In genomic region chr5:174560861-174561260, GRCh38 we compare ENCODE assay signal across 25 cellular contexts.
"Had no signal": no experiment of that assay in that cellular context is flagged by ENCODE, and none has a peak within 500 bp of the region (broad histone marks: within the 10 kb centered on the region; RNA-seq: fewer than 3 reads in every experiment).

No MANE protein-coding gene starts in this region.

- H2AFZ ChIP-seq: hepatocyte had no signal

- H3K4me3 ChIP-seq: hepatocyte, left ventricle myocardium inferior, mucosa of descending colon, psoas muscle, right atrium auricular region, right lobe of liver, smooth muscle cell, tibial nerve, uterus had no signal

- FAIRE-seq: kidney had no signal

- H3K27me3 Mint-ChIP-seq: stimulated activated memory B cell treated with anti-CD40 and anti-IgM and Interleukin-4, amounts not matched to agents 10 μg/mL and 1 μg/mL and 100 μg/mL, for 72 hours had no signal

- H3K9me3 ChIP-seq: left ventricle myocardium inferior, mucosa of descending colon, psoas muscle, right atrium auricular region, right lobe of liver, tibial nerve, uterus had no signal

- H3K36me3 ChIP-seq: left ventricle myocardium inferior, right atrium auricular region, right lobe of liver, tibial nerve, uterus had no signal

- DNase-seq: kidney; left ventricle myocardium inferior; midbrain; mucosa of descending colon; naive thymus-derived CD4-positive, alpha-beta T cell; nucleus accumbens; psoas muscle; right lobe of liver; stimulated activated CD4-positive, alpha-beta T cell treated with anti-CD3 and anti-CD28 coated beads, Interleukin-1b, Interleukin-23, amount 100 ng/mL, for 48 hours; stimulated activated CD4-positive, alpha-beta T cell treated with anti-CD3 and anti-CD28 coated beads, Interleukin-2, amount 100 ng/mL, for 48 hours; stimulated activated CD4-positive, alpha-beta T cell treated with anti-CD3 and anti-CD28 coated beads, Interleukin-4, amount 100 ng/mL, for 4 hours; stimulated activated CD8-positive, alpha-beta memory T cell treated with anti-CD3 and anti-CD28 coated beads, Interleukin-4, amount 100 ng/mL, for 48 hours; stimulated activated naive CD4-positive, alpha-beta T cell treated with Interleukin-2 at 50 U/mL for 16 hours; stimulated activated naive CD8-positive, alpha-beta T cell treated with anti-CD3 and anti-CD28 coated beads, Interleukin-15, amount 100 ng/mL, for 72 hours; substantia nigra; uterus had no signal

- H3K79me2 ChIP-seq: hepatocyte, parathyroid adenoma had no signal

- H3K27ac Mint-ChIP-seq: memory B cell; naive thymus-derived CD4-positive, alpha-beta T cell; natural killer cell treated with Interleukin-12 subunit alpha and Interleukin-12 subunit beta and Interleukin-15 and Interleukin-18, amount 100 ng/mL, for 72 hours; stimulated activated memory B cell treated with anti-CD40 and anti-IgM and Interleukin-4, amounts not matched to agents 10 μg/mL and 1 μg/mL and 100 μg/mL, for 72 hours; stimulated activated naive CD8-positive, alpha-beta T cell treated with anti-CD3 and anti-CD28 coated beads, Interleukin-15, amount 100 ng/mL, for 72 hours; type B pancreatic cell had no signal

- H3K4me2 ChIP-seq: hepatocyte, smooth muscle cell had no signal

- H3K9me3 Mint-ChIP-seq: natural killer cell treated with Interleukin-12 subunit alpha and Interleukin-12 subunit beta and Interleukin-15 and Interleukin-18, amount 100 ng/mL, for 72 hours had no signal

- H3K4me1 ChIP-seq: left ventricle myocardium inferior, psoas muscle, right atrium auricular region, right lobe of liver, tibial nerve, uterus had no signal

- H3K36me3 Mint-ChIP-seq: memory B cell; naive thymus-derived CD4-positive, alpha-beta T cell; natural killer cell treated with Interleukin-12 subunit alpha and Interleukin-12 subunit beta and Interleukin-15 and Interleukin-18, amount 100 ng/mL, for 72 hours; stimulated activated memory B cell treated with anti-CD40 and anti-IgM and Interleukin-4, amounts not matched to agents 10 μg/mL and 1 μg/mL and 100 μg/mL, for 72 hours had no signal

- H3K27ac ChIP-seq: hepatocyte, left ventricle myocardium inferior, parathyroid adenoma, psoas muscle, right atrium auricular region, right lobe of liver, tibial nerve, uterus had no signal

- H3K27me3 ChIP-seq: hepatocyte, right atrium auricular region, right lobe of liver, tibial nerve, uterus had no signal

- ATAC-seq: mucosa of descending colon; naive thymus-derived CD4-positive, alpha-beta T cell; natural killer cell treated with Interleukin-12 subunit alpha and Interleukin-12 subunit beta and Interleukin-15 and Interleukin-18, amount 100 ng/mL, for 72 hours; psoas muscle; right lobe of liver; stimulated activated memory B cell treated with anti-CD40 and anti-IgM and Interleukin-4, amounts not matched to agents 10 μg/mL and 1 μg/mL and 100 μg/mL, for 72 hours; stimulated activated naive CD8-positive, alpha-beta T cell treated with anti-CD3 and anti-CD28 coated beads, Interleukin-15, amount 100 ng/mL, for 72 hours had no signal

- H3K4me3 Mint-ChIP-seq: memory B cell; naive thymus-derived CD4-positive, alpha-beta T cell; natural killer cell treated with Interleukin-12 subunit alpha and Interleukin-12 subunit beta and Interleukin-15 and Interleukin-18, amount 100 ng/mL, for 72 hours; stimulated activated memory B cell treated with anti-CD40 and anti-IgM and Interleukin-4, amounts not matched to agents 10 μg/mL and 1 μg/mL and 100 μg/mL, for 72 hours; stimulated activated naive CD8-positive, alpha-beta T cell treated with anti-CD3 and anti-CD28 coated beads, Interleukin-15, amount 100 ng/mL, for 72 hours; type B pancreatic cell had no signal

- H3K4me1 Mint-ChIP-seq: memory B cell; naive thymus-derived CD4-positive, alpha-beta T cell; stimulated activated memory B cell treated with anti-CD40 and anti-IgM and Interleukin-4, amounts not matched to agents 10 μg/mL and 1 μg/mL and 100 μg/mL, for 72 hours; stimulated activated naive CD8-positive, alpha-beta T cell treated with anti-CD3 and anti-CD28 coated beads, Interleukin-15, amount 100 ng/mL, for 72 hours had no signal

- H3K9ac ChIP-seq: parathyroid adenoma had no signal
